1 cellular context compared by ENCODE assay signal in genomic region chr7:112554591-112554990, GRCh38.
TF ChIP-seq lines count a peak whose summit lies in the region.

No MANE protein-coding gene starts in this region.

TF ChIP-seq in HCT116, 20 proteins besides CTCF, POLR2A, EP300 and RAD21 (continued from another document):
- TF ChIP-seq REST (IDR thresholded peaks at IDR 0.05; ENCODE audit: low read depth) (no peak), FOSL1 (IDR thresholded peaks at IDR 0.05; ENCODE audit: low read depth) (no peak), ATF3 (IDR thresholded peaks at IDR 0.05) (no peak), EGR1 (IDR thresholded peaks at IDR 0.05; ENCODE audit: low read depth) (no peak), ZFX (IDR thresholded peaks at IDR 0.05) (no peak), TCF7L2 (IDR thresholded peaks at IDR 0.05; ENCODE audit: borderline replicate concordance, extremely low read depth, insufficient read depth, insufficient read length) (no peak), ELF1 (IDR thresholded peaks at IDR 0.05; ENCODE audit: borderline replicate concordance, low read depth) (no peak), CBX3 (IDR thresholded peaks at IDR 0.05; ENCODE audit: low read depth) (no peak), SRF (IDR thresholded peaks at IDR 0.05; ENCODE audit: low read depth) (no peak)
